In genomic region chr2:229519655-229520054, GRCh38 we compare ENCODE assay signal across 1 cellular context.
TF ChIP-seq lines count a peak whose summit lies in the region.

No MANE protein-coding gene starts in this region.

TF ChIP-seq in H1, 55 proteins besides CTCF, POLR2A, EP300 and RAD21 (continued from another document):
- TF ChIP-seq, protein P1, sequence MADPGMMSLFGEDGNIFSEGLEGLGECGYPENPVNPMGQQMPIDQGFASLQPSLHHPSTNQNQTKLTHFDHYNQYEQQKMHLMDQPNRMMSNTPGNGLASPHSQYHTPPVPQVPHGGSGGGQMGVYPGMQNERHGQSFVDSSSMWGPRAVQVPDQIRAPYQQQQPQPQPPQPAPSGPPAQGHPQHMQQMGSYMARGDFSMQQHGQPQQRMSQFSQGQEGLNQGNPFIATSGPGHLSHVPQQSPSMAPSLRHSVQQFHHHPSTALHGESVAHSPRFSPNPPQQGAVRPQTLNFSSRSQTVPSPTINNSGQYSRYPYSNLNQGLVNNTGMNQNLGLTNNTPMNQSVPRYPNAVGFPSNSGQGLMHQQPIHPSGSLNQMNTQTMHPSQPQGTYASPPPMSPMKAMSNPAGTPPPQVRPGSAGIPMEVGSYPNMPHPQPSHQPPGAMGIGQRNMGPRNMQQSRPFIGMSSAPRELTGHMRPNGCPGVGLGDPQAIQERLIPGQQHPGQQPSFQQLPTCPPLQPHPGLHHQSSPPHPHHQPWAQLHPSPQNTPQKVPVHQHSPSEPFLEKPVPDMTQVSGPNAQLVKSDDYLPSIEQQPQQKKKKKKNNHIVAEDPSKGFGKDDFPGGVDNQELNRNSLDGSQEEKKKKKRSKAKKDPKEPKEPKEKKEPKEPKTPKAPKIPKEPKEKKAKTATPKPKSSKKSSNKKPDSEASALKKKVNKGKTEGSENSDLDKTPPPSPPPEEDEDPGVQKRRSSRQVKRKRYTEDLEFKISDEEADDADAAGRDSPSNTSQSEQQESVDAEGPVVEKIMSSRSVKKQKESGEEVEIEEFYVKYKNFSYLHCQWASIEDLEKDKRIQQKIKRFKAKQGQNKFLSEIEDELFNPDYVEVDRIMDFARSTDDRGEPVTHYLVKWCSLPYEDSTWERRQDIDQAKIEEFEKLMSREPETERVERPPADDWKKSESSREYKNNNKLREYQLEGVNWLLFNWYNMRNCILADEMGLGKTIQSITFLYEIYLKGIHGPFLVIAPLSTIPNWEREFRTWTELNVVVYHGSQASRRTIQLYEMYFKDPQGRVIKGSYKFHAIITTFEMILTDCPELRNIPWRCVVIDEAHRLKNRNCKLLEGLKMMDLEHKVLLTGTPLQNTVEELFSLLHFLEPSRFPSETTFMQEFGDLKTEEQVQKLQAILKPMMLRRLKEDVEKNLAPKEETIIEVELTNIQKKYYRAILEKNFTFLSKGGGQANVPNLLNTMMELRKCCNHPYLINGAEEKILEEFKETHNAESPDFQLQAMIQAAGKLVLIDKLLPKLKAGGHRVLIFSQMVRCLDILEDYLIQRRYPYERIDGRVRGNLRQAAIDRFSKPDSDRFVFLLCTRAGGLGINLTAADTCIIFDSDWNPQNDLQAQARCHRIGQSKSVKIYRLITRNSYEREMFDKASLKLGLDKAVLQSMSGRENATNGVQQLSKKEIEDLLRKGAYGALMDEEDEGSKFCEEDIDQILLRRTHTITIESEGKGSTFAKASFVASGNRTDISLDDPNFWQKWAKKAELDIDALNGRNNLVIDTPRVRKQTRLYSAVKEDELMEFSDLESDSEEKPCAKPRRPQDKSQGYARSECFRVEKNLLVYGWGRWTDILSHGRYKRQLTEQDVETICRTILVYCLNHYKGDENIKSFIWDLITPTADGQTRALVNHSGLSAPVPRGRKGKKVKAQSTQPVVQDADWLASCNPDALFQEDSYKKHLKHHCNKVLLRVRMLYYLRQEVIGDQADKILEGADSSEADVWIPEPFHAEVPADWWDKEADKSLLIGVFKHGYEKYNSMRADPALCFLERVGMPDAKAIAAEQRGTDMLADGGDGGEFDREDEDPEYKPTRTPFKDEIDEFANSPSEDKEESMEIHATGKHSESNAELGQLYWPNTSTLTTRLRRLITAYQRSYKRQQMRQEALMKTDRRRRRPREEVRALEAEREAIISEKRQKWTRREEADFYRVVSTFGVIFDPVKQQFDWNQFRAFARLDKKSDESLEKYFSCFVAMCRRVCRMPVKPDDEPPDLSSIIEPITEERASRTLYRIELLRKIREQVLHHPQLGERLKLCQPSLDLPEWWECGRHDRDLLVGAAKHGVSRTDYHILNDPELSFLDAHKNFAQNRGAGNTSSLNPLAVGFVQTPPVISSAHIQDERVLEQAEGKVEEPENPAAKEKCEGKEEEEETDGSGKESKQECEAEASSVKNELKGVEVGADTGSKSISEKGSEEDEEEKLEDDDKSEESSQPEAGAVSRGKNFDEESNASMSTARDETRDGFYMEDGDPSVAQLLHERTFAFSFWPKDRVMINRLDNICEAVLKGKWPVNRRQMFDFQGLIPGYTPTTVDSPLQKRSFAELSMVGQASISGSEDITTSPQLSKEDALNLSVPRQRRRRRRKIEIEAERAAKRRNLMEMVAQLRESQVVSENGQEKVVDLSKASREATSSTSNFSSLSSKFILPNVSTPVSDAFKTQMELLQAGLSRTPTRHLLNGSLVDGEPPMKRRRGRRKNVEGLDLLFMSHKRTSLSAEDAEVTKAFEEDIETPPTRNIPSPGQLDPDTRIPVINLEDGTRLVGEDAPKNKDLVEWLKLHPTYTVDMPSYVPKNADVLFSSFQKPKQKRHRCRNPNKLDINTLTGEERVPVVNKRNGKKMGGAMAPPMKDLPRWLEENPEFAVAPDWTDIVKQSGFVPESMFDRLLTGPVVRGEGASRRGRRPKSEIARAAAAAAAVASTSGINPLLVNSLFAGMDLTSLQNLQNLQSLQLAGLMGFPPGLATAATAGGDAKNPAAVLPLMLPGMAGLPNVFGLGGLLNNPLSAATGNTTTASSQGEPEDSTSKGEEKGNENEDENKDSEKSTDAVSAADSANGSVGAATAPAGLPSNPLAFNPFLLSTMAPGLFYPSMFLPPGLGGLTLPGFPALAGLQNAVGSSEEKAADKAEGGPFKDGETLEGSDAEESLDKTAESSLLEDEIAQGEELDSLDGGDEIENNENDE (IDR thresholded peaks at IDR 0.05; ENCODE audit: insufficient replicate concordance, low read length), result no peak
- no peak for TF ChIP-seq TEAD4 (IDR thresholded peaks at IDR 0.05; ENCODE audit: low read depth, low read length)
